ENCODE assay signal across 1 cellular context in genomic region chr6:38052035-38052434, GRCh38.
TF ChIP-seq lines count a peak whose summit lies in the region.

No MANE protein-coding gene starts in this region.

TF ChIP-seq in GM23338, 12 proteins besides CTCF, POLR2A, EP300 and RAD21 (continued from another document):
- TF ChIP-seq, protein P1, sequence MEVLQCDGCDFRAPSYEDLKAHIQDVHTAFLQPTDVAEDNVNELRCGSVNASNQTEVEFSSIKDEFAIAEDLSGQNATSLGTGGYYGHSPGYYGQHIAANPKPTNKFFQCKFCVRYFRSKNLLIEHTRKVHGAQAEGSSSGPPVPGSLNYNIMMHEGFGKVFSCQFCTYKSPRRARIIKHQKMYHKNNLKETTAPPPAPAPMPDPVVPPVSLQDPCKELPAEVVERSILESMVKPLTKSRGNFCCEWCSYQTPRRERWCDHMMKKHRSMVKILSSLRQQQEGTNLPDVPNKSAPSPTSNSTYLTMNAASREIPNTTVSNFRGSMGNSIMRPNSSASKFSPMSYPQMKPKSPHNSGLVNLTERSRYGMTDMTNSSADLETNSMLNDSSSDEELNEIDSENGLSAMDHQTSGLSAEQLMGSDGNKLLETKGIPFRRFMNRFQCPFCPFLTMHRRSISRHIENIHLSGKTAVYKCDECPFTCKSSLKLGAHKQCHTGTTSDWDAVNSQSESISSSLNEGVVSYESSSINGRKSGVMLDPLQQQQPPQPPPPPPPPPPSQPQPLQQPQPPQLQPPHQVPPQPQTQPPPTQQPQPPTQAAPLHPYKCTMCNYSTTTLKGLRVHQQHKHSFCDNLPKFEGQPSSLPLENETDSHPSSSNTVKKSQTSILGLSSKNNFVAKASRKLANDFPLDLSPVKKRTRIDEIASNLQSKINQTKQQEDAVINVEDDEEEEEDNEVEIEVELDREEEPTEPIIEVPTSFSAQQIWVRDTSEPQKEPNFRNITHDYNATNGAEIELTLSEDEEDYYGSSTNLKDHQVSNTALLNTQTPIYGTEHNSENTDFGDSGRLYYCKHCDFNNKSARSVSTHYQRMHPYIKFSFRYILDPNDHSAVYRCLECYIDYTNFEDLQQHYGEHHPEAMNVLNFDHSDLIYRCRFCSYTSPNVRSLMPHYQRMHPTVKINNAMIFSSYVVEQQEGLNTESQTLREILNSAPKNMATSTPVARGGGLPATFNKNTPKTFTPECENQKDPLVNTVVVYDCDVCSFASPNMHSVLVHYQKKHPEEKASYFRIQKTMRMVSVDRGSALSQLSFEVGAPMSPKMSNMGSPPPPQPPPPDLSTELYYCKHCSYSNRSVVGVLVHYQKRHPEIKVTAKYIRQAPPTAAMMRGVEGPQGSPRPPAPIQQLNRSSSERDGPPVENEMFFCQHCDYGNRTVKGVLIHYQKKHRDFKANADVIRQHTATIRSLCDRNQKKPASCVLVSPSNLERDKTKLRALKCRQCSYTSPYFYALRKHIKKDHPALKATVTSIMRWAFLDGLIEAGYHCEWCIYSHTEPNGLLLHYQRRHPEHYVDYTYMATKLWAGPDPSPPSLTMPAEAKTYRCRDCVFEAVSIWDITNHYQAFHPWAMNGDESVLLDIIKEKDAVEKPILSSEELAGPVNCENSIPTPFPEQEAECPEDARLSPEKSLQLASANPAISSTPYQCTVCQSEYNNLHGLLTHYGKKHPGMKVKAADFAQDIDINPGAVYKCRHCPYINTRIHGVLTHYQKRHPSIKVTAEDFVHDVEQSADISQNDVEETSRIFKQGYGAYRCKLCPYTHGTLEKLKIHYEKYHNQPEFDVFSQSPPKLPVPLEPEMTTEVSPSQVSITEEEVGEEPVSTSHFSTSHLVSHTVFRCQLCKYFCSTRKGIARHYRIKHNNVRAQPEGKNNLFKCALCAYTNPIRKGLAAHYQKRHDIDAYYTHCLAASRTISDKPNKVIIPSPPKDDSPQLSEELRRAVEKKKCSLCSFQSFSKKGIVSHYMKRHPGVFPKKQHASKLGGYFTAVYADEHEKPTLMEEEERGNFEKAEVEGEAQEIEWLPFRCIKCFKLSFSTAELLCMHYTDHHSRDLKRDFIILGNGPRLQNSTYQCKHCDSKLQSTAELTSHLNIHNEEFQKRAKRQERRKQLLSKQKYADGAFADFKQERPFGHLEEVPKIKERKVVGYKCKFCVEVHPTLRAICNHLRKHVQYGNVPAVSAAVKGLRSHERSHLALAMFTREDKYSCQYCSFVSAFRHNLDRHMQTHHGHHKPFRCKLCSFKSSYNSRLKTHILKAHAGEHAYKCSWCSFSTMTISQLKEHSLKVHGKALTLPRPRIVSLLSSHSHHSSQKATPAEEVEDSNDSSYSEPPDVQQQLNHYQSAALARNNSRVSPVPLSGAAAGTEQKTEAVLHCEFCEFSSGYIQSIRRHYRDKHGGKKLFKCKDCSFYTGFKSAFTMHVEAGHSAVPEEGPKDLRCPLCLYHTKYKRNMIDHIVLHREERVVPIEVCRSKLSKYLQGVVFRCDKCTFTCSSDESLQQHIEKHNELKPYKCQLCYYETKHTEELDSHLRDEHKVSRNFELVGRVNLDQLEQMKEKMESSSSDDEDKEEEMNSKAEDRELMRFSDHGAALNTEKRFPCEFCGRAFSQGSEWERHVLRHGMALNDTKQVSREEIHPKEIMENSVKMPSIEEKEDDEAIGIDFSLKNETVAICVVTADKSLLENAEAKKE (CRISPR knock-in tag; IDR thresholded peaks at IDR 0.05), result no peak
- no peak for TF ChIP-seq CREB1 (CRISPR knock-in tag; IDR thresholded peaks at IDR 0.05; ENCODE audit: low read depth)
